9 cellular contexts compared by ENCODE assay signal in genomic region chr1:44655609-44656008, GRCh38. TPM values are rescaled to one million over a fixed set of nuclear protein-coding genes. Genes with fewer than 3 reads are reported as not detected.
DNase-seq lines count a peak whose midpoint lies in the region; ATAC-seq and TF ChIP-seq lines count a peak whose summit lies in the region.
"Had no signal": no experiment of that assay in that cellular context is flagged by ENCODE, and none has a peak within 500 bp of the region (broad histone marks: within the 10 kb centered on the region; RNA-seq: fewer than 3 reads in every experiment).

No MANE protein-coding gene starts in this region.

- ATAC-seq in right lobe of liver (peak; percentile 63 to 69 (median 64)), GM21737 (IDR thresholded peaks at IDR 0.05; ENCODE audit: unreplicated experiment) (no peak)

- DNase-seq in EL (peak; percentile 36), Karpas-422 (peak; percentile 63), adipocyte (ENCODE audit: low read depth) (peak; percentile 58), right lobe of liver (peak in 1 of 3 donors; percentile 56), NCI-H1105 treated with DMSO at 0.1 percent for 48 hours (lab: John Stamatoyannopoulos, UW) (no peak)
- DNase-seq in activated T-helper 1 cell treated with anti-CD3 and anti-CD28 coated beads, Interleukin-12 subunit alpha, Interleukin-12 subunit beta, Interleukin-2, Interleukin-4 antibody, amounts not matched to agents 30 ng/mL and 10 ng/mL and 1 ng/mL, durations not matched to agents 14 hours and 24 hours and 36 hours (ENCODE audit: low spot score): no peak
- DNase-seq in activated CD4-positive, alpha-beta T cell treated with anti-CD3 and anti-CD28 coated beads, Interleukin-2, amount 10 ng/mL, durations not matched to agents 24 days and 14 days: no peak

- H3K27me3 ChIP-seq in Karpas-422 (ENCODE audit: low read length) (no peaks in the 10 kb centered on the region), adipocyte (replicated peaks; ENCODE audit: control insufficient read depth, insufficient read depth, low read length) (no peaks in the 10 kb centered on the region), right lobe of liver (no peaks in the 10 kb centered on the region)

- no peak overlapping the region for H3K9ac ChIP-seq in Karpas-422 (ENCODE audit: low read length)
- H3K9ac ChIP-seq in adipocyte (ENCODE audit: low read length): no peak overlapping the region

- no peak for TF ChIP-seq POLR2A in right lobe of liver (IDR thresholded peaks at IDR 0.05)

- H3K27ac ChIP-seq in Karpas-422 (ENCODE audit: low read length): no peak overlapping the region
- peak overlapping the region in 1 of 3 donors; percentile 13 for H3K27ac ChIP-seq in right lobe of liver
- H3K27ac ChIP-seq: SK-N-MC had no signal

- H3K9me3 ChIP-seq in Karpas-422 (ENCODE audit: low read length) (no peaks in the 10 kb centered on the region), adipocyte (ENCODE audit: control insufficient read depth, low read length) (no peaks in the 10 kb centered on the region), right lobe of liver (no peaks in the 10 kb centered on the region)

- H3K4me3 Mint-ChIP-seq in activated T-helper 1 cell treated with anti-CD3 and anti-CD28 coated beads, Interleukin-12 subunit alpha, Interleukin-12 subunit beta, Interleukin-2, Interleukin-4 antibody, amounts not matched to agents 30 ng/mL and 10 ng/mL and 1 ng/mL, durations not matched to agents 14 hours and 24 hours and 36 hours: no peak overlapping the region
- no peak overlapping the region for H3K4me3 Mint-ChIP-seq in activated CD4-positive, alpha-beta T cell treated with anti-CD3 and anti-CD28 coated beads, Interleukin-2, amount 10 ng/mL, durations not matched to agents 24 days and 14 days

- no peaks in the 10 kb centered on the region for H3K4me1 Mint-ChIP-seq in activated T-helper 1 cell treated with anti-CD3 and anti-CD28 coated beads, Interleukin-12 subunit alpha, Interleukin-12 subunit beta, Interleukin-2, Interleukin-4 antibody, amounts not matched to agents 30 ng/mL and 10 ng/mL and 1 ng/mL, durations not matched to agents 14 hours and 24 hours and 36 hours (ENCODE audit: low read depth)
- no peaks in the 10 kb centered on the region for H3K4me1 Mint-ChIP-seq in activated CD4-positive, alpha-beta T cell treated with anti-CD3 and anti-CD28 coated beads, Interleukin-2, amount 10 ng/mL, durations not matched to agents 24 days and 14 days

- no peaks in the 10 kb centered on the region for H3K79me2 ChIP-seq in Karpas-422 (ENCODE audit: low read length)

- H3K4me3 ChIP-seq in Karpas-422 (ENCODE audit: low read length): no peak overlapping the region
- H3K4me3 ChIP-seq in adipocyte (ENCODE audit: low read length): no peak overlapping the region
- H3K4me3 ChIP-seq in right lobe of liver: no peak overlapping the region
- H3K4me3 ChIP-seq: SK-N-MC had no signal

- H3K27me3 Mint-ChIP-seq in activated T-helper 1 cell treated with anti-CD3 and anti-CD28 coated beads, Interleukin-12 subunit alpha, Interleukin-12 subunit beta, Interleukin-2, Interleukin-4 antibody, amounts not matched to agents 30 ng/mL and 10 ng/mL and 1 ng/mL, durations not matched to agents 14 hours and 24 hours and 36 hours (ENCODE audit: insufficient read depth): no peaks in the 10 kb centered on the region
- H3K27me3 Mint-ChIP-seq in activated CD4-positive, alpha-beta T cell treated with anti-CD3 and anti-CD28 coated beads, Interleukin-2, amount 10 ng/mL, durations not matched to agents 24 days and 14 days: no peaks in the 10 kb centered on the region

- peaks cover 8% of the 10 kb centered on the region for H3K36me3 Mint-ChIP-seq in activated T-helper 1 cell treated with anti-CD3 and anti-CD28 coated beads, Interleukin-12 subunit alpha, Interleukin-12 subunit beta, Interleukin-2, Interleukin-4 antibody, amounts not matched to agents 30 ng/mL and 10 ng/mL and 1 ng/mL, durations not matched to agents 14 hours and 24 hours and 36 hours (ENCODE audit: low read depth)
- peaks cover 10% of the 10 kb centered on the region for H3K36me3 Mint-ChIP-seq in activated CD4-positive, alpha-beta T cell treated with anti-CD3 and anti-CD28 coated beads, Interleukin-2, amount 10 ng/mL, durations not matched to agents 24 days and 14 days (ENCODE audit: low read depth)

- no peak overlapping the region for H3K4me2 ChIP-seq in Karpas-422 (ENCODE audit: low read depth, low read length, poor library complexity, severe bottlenecking)

- no peaks in the 10 kb centered on the region for H4K20me1 ChIP-seq in Karpas-422 (ENCODE audit: insufficient read depth, low read depth, low read length)

- no peaks in the 10 kb centered on the region for H3K9me2 ChIP-seq in Karpas-422 (replicated peaks; ENCODE audit: insufficient read depth, low read length)

- H2AFZ ChIP-seq in Karpas-422 (ENCODE audit: low read length): no peak overlapping the region

- H3K36me3 ChIP-seq in Karpas-422 (ENCODE audit: insufficient read depth, low read length) (0 out of 2 replicates have a peak, but pooled peaks cover 2% of the 10 kb centered on the region), adipocyte (ENCODE audit: control insufficient read depth, insufficient read depth, low read length, severe bottlenecking) (peaks cover 44% of the 10 kb centered on the region), right lobe of liver (peaks cover 0 to 22% (median 12%) of the 10 kb centered on the region in 4 donors)

- peak; percentile 72 to 80 (median 73) for TF ChIP-seq CTCF in right lobe of liver (IDR thresholded peaks at IDR 0.05)

- peaks cover 10% of the 10 kb centered on the region for H3K4me1 ChIP-seq in Karpas-422 (ENCODE audit: low read length)
- H3K4me1 ChIP-seq in adipocyte (ENCODE audit: control insufficient read depth, insufficient read depth, low read length): peaks cover 8% of the 10 kb centered on the region
- H3K4me1 ChIP-seq in right lobe of liver: peaks cover 0 to 15% (median 4%) of the 10 kb centered on the region in 4 donors

- H3K9me3 Mint-ChIP-seq in activated T-helper 1 cell treated with anti-CD3 and anti-CD28 coated beads, Interleukin-12 subunit alpha, Interleukin-12 subunit beta, Interleukin-2, Interleukin-4 antibody, amounts not matched to agents 30 ng/mL and 10 ng/mL and 1 ng/mL, durations not matched to agents 14 hours and 24 hours and 36 hours: no peaks in the 10 kb centered on the region
- no peaks in the 10 kb centered on the region for H3K9me3 Mint-ChIP-seq in activated CD4-positive, alpha-beta T cell treated with anti-CD3 and anti-CD28 coated beads, Interleukin-2, amount 10 ng/mL, durations not matched to agents 24 days and 14 days

- H3K27ac Mint-ChIP-seq in activated T-helper 1 cell treated with anti-CD3 and anti-CD28 coated beads, Interleukin-12 subunit alpha, Interleukin-12 subunit beta, Interleukin-2, Interleukin-4 antibody, amounts not matched to agents 30 ng/mL and 10 ng/mL and 1 ng/mL, durations not matched to agents 14 hours and 24 hours and 36 hours: no peak overlapping the region
- no peak overlapping the region for H3K27ac Mint-ChIP-seq in activated CD4-positive, alpha-beta T cell treated with anti-CD3 and anti-CD28 coated beads, Interleukin-2, amount 10 ng/mL, durations not matched to agents 24 days and 14 days

- intact Hi-C loops in right lobe of liver (cut with DNase I): no loop called here
- intact Hi-C loops in activated T-helper 1 cell treated with anti-CD3 and anti-CD28 coated beads, Interleukin-12 subunit alpha, Interleukin-12 subunit beta, Interleukin-2, Interleukin-4 antibody, amounts not matched to agents 30 ng/mL and 10 ng/mL and 1 ng/mL, durations not matched to agents 14 hours and 24 hours and 36 hours (cut with micrococcal nuclease): no loop called here
- intact Hi-C loops in activated CD4-positive, alpha-beta T cell treated with anti-CD3 and anti-CD28 coated beads, Interleukin-2, amount 10 ng/mL, durations not matched to agents 24 days and 14 days (cut with micrococcal nuclease): no loop called here

- 55% methylated on average over 3 of the region's 5 CpGs for WGBS in right lobe of liver (ENCODE audit: insufficient coverage, low coverage, low lambda C conversion rate, missing lambda C conversion rate)

RNA-seq across cellular contexts. Expression of gene TMEM53, which starts 18.7 kb away (rescaled TPM):
- 10.7 and 13.9 TPM in 2 replicates for total RNA-seq in Karpas-422 (2014; rRNA removed; shearing (Covaris generic); ENCODE audit: low replicate concordance)
- total RNA-seq in right lobe of liver: 10 to 100 TPM; 15.8 to 31.0 (median 24.5) TPM
- 4.3 and 6.6 TPM in 2 replicates for total RNA-seq in activated T-helper 1 cell treated with anti-CD3 and anti-CD28 coated beads, Interleukin-12 subunit alpha, Interleukin-12 subunit beta, Interleukin-2, Interleukin-4 antibody, amounts not matched to agents 30 ng/mL and 10 ng/mL and 1 ng/mL, durations not matched to agents 14 hours and 24 hours and 36 hours
- 4.5 and 5.1 TPM in 2 replicates for total RNA-seq in activated CD4-positive, alpha-beta T cell treated with anti-CD3 and anti-CD28 coated beads, Interleukin-2, amount 10 ng/mL, durations not matched to agents 24 days and 14 days

RNA-seq across cellular contexts. Expression of gene ARMH1, which starts 18.9 kb away (rescaled TPM):
- 5.4 and 7.7 TPM in 2 replicates for total RNA-seq in Karpas-422 (2014; rRNA removed; shearing (Covaris generic); ENCODE audit: low replicate concordance)
- total RNA-seq in right lobe of liver: 10 to 100 TPM in 2 of 6 experiments, 1 to 10 TPM in 4; 2.7 to 18.4 (median 5.2) TPM
- 95.3 and 99.8 TPM in 2 replicates for total RNA-seq in activated T-helper 1 cell treated with anti-CD3 and anti-CD28 coated beads, Interleukin-12 subunit alpha, Interleukin-12 subunit beta, Interleukin-2, Interleukin-4 antibody, amounts not matched to agents 30 ng/mL and 10 ng/mL and 1 ng/mL, durations not matched to agents 14 hours and 24 hours and 36 hours
- total RNA-seq in activated CD4-positive, alpha-beta T cell treated with anti-CD3 and anti-CD28 coated beads, Interleukin-2, amount 10 ng/mL, durations not matched to agents 24 days and 14 days: 133 and 137 TPM in 2 replicates

Comparison
In these comparisons a context has a peak if more than half of its experiments do, and no peak if none do; other contexts are left out.
1. DNase-seq: peak in EL (single experiment), Karpas-422 (single experiment) and adipocyte (single experiment); none in NCI-H1105 treated with DMSO at 0.1 percent for 48 hours (single experiment), activated T-helper 1 cell treated with anti-CD3 and anti-CD28 coated beads, Interleukin-12 subunit alpha, Interleukin-12 subunit beta, Interleukin-2, Interleukin-4 antibody, amounts not matched to agents 30 ng/mL and 10 ng/mL and 1 ng/mL, durations not matched to agents 14 hours and 24 hours and 36 hours (single experiment) and activated CD4-positive, alpha-beta T cell treated with anti-CD3 and anti-CD28 coated beads, Interleukin-2, amount 10 ng/mL, durations not matched to agents 24 days and 14 days (single experiment).